In the genomic region with DNA sequence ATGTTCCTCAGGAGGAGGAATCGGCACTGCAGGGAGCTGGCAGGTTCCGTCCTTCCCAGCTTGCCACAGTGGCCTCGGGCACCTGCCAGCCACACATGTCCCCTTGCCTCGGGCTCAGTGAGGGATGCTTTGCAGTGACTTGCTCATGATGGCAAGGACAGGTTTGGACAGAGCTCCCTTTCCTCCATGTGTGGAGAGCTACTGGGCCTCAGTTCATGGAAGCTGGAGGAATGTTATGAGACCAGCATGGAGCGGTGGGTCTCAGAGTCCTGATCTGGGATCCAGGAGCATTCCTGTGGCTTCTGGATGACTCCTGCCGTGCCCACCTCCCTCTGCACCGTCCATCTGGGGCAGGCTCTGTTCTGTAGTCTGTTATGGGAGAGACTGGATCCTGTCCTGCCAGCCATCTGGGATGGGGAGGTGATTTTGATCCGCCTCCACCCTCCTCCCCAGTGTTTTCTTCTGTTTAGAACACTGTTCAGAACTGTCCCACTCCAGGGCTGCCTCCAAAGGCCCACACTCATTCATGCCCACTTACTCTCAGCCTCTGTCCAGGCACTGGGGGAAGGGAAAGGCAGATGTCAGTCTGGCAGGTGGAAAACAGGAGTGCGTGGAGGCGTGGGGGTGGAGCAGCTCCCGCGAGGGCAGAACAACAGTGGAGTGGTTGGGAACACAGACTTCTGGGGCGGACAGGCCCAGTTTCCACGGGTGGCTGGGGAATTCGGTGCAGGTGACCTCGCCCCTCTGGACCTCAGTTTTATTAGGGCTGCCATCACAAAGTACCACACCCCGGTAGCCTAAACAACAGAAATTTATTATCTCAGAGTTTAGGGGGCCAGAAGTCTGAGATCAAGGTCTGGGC, we compare ENCODE assay signal across 11 cellular contexts. TPM values are rescaled to one million over a fixed set of nuclear protein-coding genes. Genes with fewer than 3 reads are reported as not detected.
A peak's percentile ranks its signal among the peaks of the same experiment; 100 is the strongest.
DNase-seq lines count a peak whose midpoint lies in the region; ATAC-seq, FAIRE-seq and TF ChIP-seq lines count a peak whose summit lies in the region.
"Had no signal": no experiment of that assay in that cellular context is flagged by ENCODE, and none has a peak within 500 bp of the region (broad histone marks: within the 10 kb centered on the region; RNA-seq: fewer than 3 reads in every experiment).

No MANE protein-coding gene starts in this region.

- FAIRE-seq in bronchial epithelial cell (lab: Jason Lieb, UNC): no peak

- H3K27me3 ChIP-seq in bronchial epithelial cell (ENCODE audit: control insufficient read depth, insufficient read depth, low read length) (no peaks in the 10 kb centered on the region), neural progenitor cell (no peaks in the 10 kb centered on the region)
- H3K27me3 ChIP-seq: cardiac muscle cell had no signal

- H3K4me3 Mint-ChIP-seq in neural progenitor cell: no peak overlapping the region

- H3K4me2 ChIP-seq in neural progenitor cell: peak overlapping the region; percentile 11

- peaks cover 22% of the 10 kb centered on the region for H3K9me3 Mint-ChIP-seq in neural progenitor cell

- H2AFZ ChIP-seq in neural progenitor cell (replicated peaks): no peak overlapping the region

- no peak overlapping the region for H3K9ac ChIP-seq in neural progenitor cell

- H3K4me3 ChIP-seq in bronchial epithelial cell (ENCODE audit: low read depth, low read length) (no peak overlapping the region), neural progenitor cell (no peak overlapping the region)
- H3K4me3 ChIP-seq: cardiac muscle cell, left ventricle myocardium inferior had no signal

- H3K27ac Mint-ChIP-seq in neural progenitor cell: peak overlapping the region; percentile 78

- no peaks in the 10 kb centered on the region for H3K9me3 ChIP-seq in neural progenitor cell (ENCODE audit: low read depth)

- peaks cover 15% of the 10 kb centered on the region for H3K36me3 Mint-ChIP-seq in neural progenitor cell

- ATAC-seq in GM21390 (IDR thresholded peaks at IDR 0.05; ENCODE audit: unreplicated experiment): no peak

- H3F3A ChIP-seq in neural progenitor cell (ENCODE audit: low read depth): peaks cover 1% of the 10 kb centered on the region

- peaks cover 2% of the 10 kb centered on the region for H3K27me3 Mint-ChIP-seq in neural progenitor cell (ENCODE audit: insufficient read depth, low read depth)

- TF ChIP-seq CTCF in bronchial epithelial cell (IDR thresholded peaks at IDR 0.05; ENCODE audit: insufficient read depth, low read length, severe bottlenecking): no peak
- TF ChIP-seq CTCF in neural progenitor cell (IDR thresholded peaks at IDR 0.05): no peak

- H4K20me1 ChIP-seq in neural progenitor cell (ENCODE audit: low read depth): no peaks in the 10 kb centered on the region

- H3K79me2 ChIP-seq in neural progenitor cell (ENCODE audit: low read depth): peaks cover 93% of the 10 kb centered on the region

- no peak overlapping the region for H3K27ac ChIP-seq in neural progenitor cell
- H3K27ac ChIP-seq: cardiac muscle cell, left ventricle myocardium inferior had no signal

- peaks cover 19% of the 10 kb centered on the region for H3K4me1 ChIP-seq in neural progenitor cell
- H3K4me1 ChIP-seq: left ventricle myocardium inferior had no signal

- H3K36me3 ChIP-seq in bronchial epithelial cell (ENCODE audit: control insufficient read depth, insufficient read depth, low read length) (no peaks in the 10 kb centered on the region), neural progenitor cell (no peaks in the 10 kb centered on the region)
- H3K36me3 ChIP-seq: cardiac muscle cell had no signal

- DNase-seq in DMS 273 (lab: John Stamatoyannopoulos, UW; ENCODE audit: unreplicated experiment) (peak; percentile 85), LHCN-M2 (ENCODE audit: low read depth) (peak; percentile 41), bronchial epithelial cell (ENCODE audit: low read depth) (peak; percentile 78), neural progenitor cell (ENCODE audit: low spot score) (no peak), NCI-H2227 treated with DMSO at 0.1 percent for 48 hours (lab: John Stamatoyannopoulos, UW) (no peak), kidney glomerular epithelial cell (lab: John Stamatoyannopoulos, UW) (no peak)
- no peak for DNase-seq in stimulated activated CD4-positive, alpha-beta T cell treated with anti-CD3 and anti-CD28 coated beads, Interleukin-4, amount 100 ng/mL, for 1 hour
- DNase-seq: left ventricle myocardium inferior, T-helper 1 cell had no signal

- peaks cover 14% of the 10 kb centered on the region for H3K4me1 Mint-ChIP-seq in neural progenitor cell

RNA-seq across cellular contexts. Expression of a gene that starts 59.4 kb away (rescaled TPM):
- total RNA-seq in LHCN-M2 (2014; rRNA removed) (30.4 and 32.8 TPM in 2 replicates), bronchial epithelial cell (3.4 and 5.2 TPM in 2 replicates), neural progenitor cell (ENCODE audit: low replicate concordance) (19.2 and 27.0 TPM in 2 replicates)
- polyA plus RNA-seq in LHCN-M2 (2012): 19.2 TPM

Comparison
In these comparisons a context has a peak if more than half of its experiments do, and no peak if none do; other contexts are left out.
1. DNase-seq: peak in DMS 273 (single experiment), LHCN-M2 (single experiment) and bronchial epithelial cell (single experiment); none in neural progenitor cell (single experiment), NCI-H2227 treated with DMSO at 0.1 percent for 48 hours (single experiment), stimulated activated CD4-positive, alpha-beta T cell treated with anti-CD3 and anti-CD28 coated beads, Interleukin-4, amount 100 ng/mL, for 1 hour (single experiment) and kidney glomerular epithelial cell (single experiment).